In genomic region chr7:50416509-50417299, GRCh38 we compare ENCODE assay signal across 8 cellular contexts. TPM values are rescaled to one million over a fixed set of nuclear protein-coding genes. Genes with fewer than 3 reads are reported as not detected.
DNase-seq lines count a peak whose midpoint lies in the region; ATAC-seq and TF ChIP-seq lines count a peak whose summit lies in the region.

No MANE protein-coding gene starts in this region.

- no peaks in the 10 kb centered on the region for H3K9me3 ChIP-seq in ascending aorta

- no peak for DNase-seq in Right ventricle myocardium inferior (ENCODE audit: missing footprints)
- no peak for DNase-seq in cardiac septum (ENCODE audit: low spot score)
- no peak for DNase-seq in T-cell
- no peak for DNase-seq in type B pancreatic cell (ENCODE audit: extremely low spot score, unreplicated experiment)
- no peak for DNase-seq in ascending aorta (ENCODE audit: low spot score in 2 of 2)
- no peak for DNase-seq in GDM1 (lab: John Stamatoyannopoulos, UW)

- TF ChIP-seq CTCF in type B pancreatic cell (conservative IDR thresholded peaks at IDR 0.05), result no peak
- no peak for TF ChIP-seq CTCF in ascending aorta (IDR thresholded peaks at IDR 0.05)

- POLR2A ChIA-PET in T-cell (lab: Charles Lee), result interaction anchor here in 1 of 2 donors (0.6 kb wide), 1 partner anchor 32 kb away, joined by 3 read pairs; no protein-coding TSS in a partner anchor

- CTCF ChIA-PET in T-cell (lab: Charles Lee), result interaction anchor here (0.7 to 2.4 kb wide), 8 partner anchors 10 to 746 kb away, joined by 3 to 22 read pairs (median 4); no protein-coding TSS in a partner anchor

- H3K27me3 Mint-ChIP-seq in T-cell (no peaks in the 10 kb centered on the region), type B pancreatic cell (peaks cover 3% of the 10 kb centered on the region)
- no peaks in the 10 kb centered on the region for H3K27me3 Mint-ChIP-seq in stimulated activated memory B cell treated with anti-CD40 and anti-IgM and Interleukin-4, amounts not matched to agents 10 μg/mL and 1 μg/mL and 100 μg/mL, for 72 hours

- H3K4me3 Mint-ChIP-seq in T-cell (peak overlapping the region; percentile 45 to 83 (median 51)), type B pancreatic cell (no peak overlapping the region)
- peak overlapping the region; percentile 36 for H3K4me3 Mint-ChIP-seq in stimulated activated memory B cell treated with anti-CD40 and anti-IgM and Interleukin-4, amounts not matched to agents 10 μg/mL and 1 μg/mL and 100 μg/mL, for 72 hours

- H3K4me1 ChIP-seq in ascending aorta, result no peaks in the 10 kb centered on the region

- no peaks in the 10 kb centered on the region for H3K36me3 ChIP-seq in ascending aorta

- no peaks in the 10 kb centered on the region for H3K27me3 ChIP-seq in ascending aorta

- ATAC-seq in Right ventricle myocardium inferior (peak; percentile 72), HG03064 (IDR thresholded peaks at IDR 0.05; ENCODE audit: low read depth, unreplicated experiment) (peak; percentile 81), T-cell (replicated peaks in 1 of 4) (no peak)
- ATAC-seq in stimulated activated memory B cell treated with anti-CD40 and anti-IgM and Interleukin-4, amounts not matched to agents 10 μg/mL and 1 μg/mL and 100 μg/mL, for 72 hours, result peak; percentile 82

- H3K27ac Mint-ChIP-seq in T-cell (peak overlapping the region; percentile 84 to 89), type B pancreatic cell (no peak overlapping the region)
- peak overlapping the region; percentile 67 for H3K27ac Mint-ChIP-seq in stimulated activated memory B cell treated with anti-CD40 and anti-IgM and Interleukin-4, amounts not matched to agents 10 μg/mL and 1 μg/mL and 100 μg/mL, for 72 hours

- intact Hi-C loops in Right ventricle myocardium inferior (cut with DNase I) (loop anchor here (5.0 kb wide), 3 partner anchors 209 to 324 kb away; partner anchors contain the start of gene ZPBP), cardiac septum (cut with DNase I) (loop anchor here (5.0 kb wide), 1 partner anchor 274 kb away; no protein-coding TSS in a partner anchor), ascending aorta (cut with DNase I) (no loop called here)

- H3K9me3 Mint-ChIP-seq in T-cell (no peaks in the 10 kb centered on the region), type B pancreatic cell (no peaks in the 10 kb centered on the region)
- no peaks in the 10 kb centered on the region for H3K9me3 Mint-ChIP-seq in stimulated activated memory B cell treated with anti-CD40 and anti-IgM and Interleukin-4, amounts not matched to agents 10 μg/mL and 1 μg/mL and 100 μg/mL, for 72 hours

- no peak overlapping the region for H3K27ac ChIP-seq in ascending aorta

- H3K36me3 Mint-ChIP-seq in T-cell, result no peaks in the 10 kb centered on the region
- H3K36me3 Mint-ChIP-seq in stimulated activated memory B cell treated with anti-CD40 and anti-IgM and Interleukin-4, amounts not matched to agents 10 μg/mL and 1 μg/mL and 100 μg/mL, for 72 hours, result no peaks in the 10 kb centered on the region
- H3K36me3 Mint-ChIP-seq in type B pancreatic cell, result no peaks in the 10 kb centered on the region

- H3K4me1 Mint-ChIP-seq in T-cell, result peaks cover 24 to 39% (median 25%) of the 10 kb centered on the region in 3 donors
- peaks cover 63% of the 10 kb centered on the region for H3K4me1 Mint-ChIP-seq in stimulated activated memory B cell treated with anti-CD40 and anti-IgM and Interleukin-4, amounts not matched to agents 10 μg/mL and 1 μg/mL and 100 μg/mL, for 72 hours
- H3K4me1 Mint-ChIP-seq in type B pancreatic cell (ENCODE audit: unreplicated experiment), result no peaks in the 10 kb centered on the region

- no peak overlapping the region for H3K4me3 ChIP-seq in ascending aorta

RNA-seq across cellular contexts. Expression of gene FIGNL1, which starts 33.4 kb away (rescaled TPM):
- total RNA-seq in Right ventricle myocardium inferior (3.4 TPM), cardiac septum (2.6 TPM), T-cell (10 to 100 TPM; 10.3 to 17.1 (median 14.5) TPM), type B pancreatic cell (ENCODE audit: low replicate concordance) (15.8 and 28.6 TPM in 2 replicates), ascending aorta (0.32 TPM)

Comparison
In these comparisons a context has a peak if more than half of its experiments do, and no peak if none do; other contexts are left out.
1. ATAC-seq: peak in Right ventricle myocardium inferior (single experiment), HG03064 (single experiment) and stimulated activated memory B cell treated with anti-CD40 and anti-IgM and Interleukin-4, amounts not matched to agents 10 μg/mL and 1 μg/mL and 100 μg/mL, for 72 hours (single experiment); none in T-cell (0 of 4).